Comparison of ENCODE assay signal across 31 cellular contexts in the genomic region with DNA sequence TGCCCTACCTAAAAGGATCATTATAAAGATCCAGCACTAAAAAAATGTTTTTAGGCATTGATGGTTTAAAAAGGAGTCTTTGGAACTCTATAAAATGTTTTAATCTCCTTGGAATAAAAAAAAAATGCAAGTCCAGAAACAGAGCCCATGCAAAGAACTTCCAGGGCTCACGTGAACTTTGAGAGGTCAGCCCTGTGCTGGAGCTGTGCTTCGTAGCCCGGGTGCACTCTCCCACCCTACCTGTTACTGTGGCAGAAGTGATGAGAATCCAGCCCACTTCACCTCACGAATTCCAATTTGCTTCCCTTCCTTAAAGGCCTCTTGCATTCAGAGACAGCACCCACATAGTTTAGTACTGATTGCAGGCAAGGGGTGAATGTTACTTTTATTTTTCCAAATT.
"Had no signal": no experiment of that assay in that cellular context is flagged by ENCODE, and none has a peak within 500 bp of the region (broad histone marks: within the 10 kb centered on the region; RNA-seq: fewer than 3 reads in every experiment).

No MANE protein-coding gene starts in this region.

- H3K4me3 ChIP-seq: ascending aorta had no signal

- H3K27ac Mint-ChIP-seq: activated B cell treated with CpG ODN at 0.5 μM for 24 hours; activated CD4-positive, alpha-beta memory T cell treated with anti-CD3 and anti-CD28 coated beads for 36 hours; activated CD4-positive, alpha-beta T cell treated with anti-CD3 and anti-CD28 coated beads, Interleukin-2, amount 10 ng/mL, durations not matched to agents 24 days and 14 days; activated CD8-positive, alpha-beta T cell treated with anti-CD3 and anti-CD28 coated beads for 36 hours; activated naive CD4-positive, alpha-beta T cell treated with anti-CD3 and anti-CD28 coated beads, Interleukin-2, amount 10 ng/mL, durations not matched to agents 7 days and 5 days; activated naive CD4-positive, alpha-beta T cell treated with anti-CD3 and anti-CD28 coated beads, Interleukin-2, amount 50 U/mL, for 24 hours; activated naive CD8-positive, alpha-beta T cell; activated naive CD8-positive, alpha-beta T cell treated with anti-CD3 and anti-CD28 coated beads, Interleukin-2, amount 10 ng/mL, durations not matched to agents 7 days and 5 days; activated naive CD8-positive, alpha-beta T cell treated with anti-CD3 and anti-CD28 coated beads, Interleukin-2, amount 50 U/mL, for 24 hours; activated T-cell treated with anti-CD3 and anti-CD28 coated beads, Interleukin-2, amount 50 U/mL, for 72 hours; activated T-helper 1 cell treated with anti-CD3 and anti-CD28 coated beads, Interleukin-12 subunit alpha, Interleukin-12 subunit beta, Interleukin-2, Interleukin-4 antibody, amounts not matched to agents 30 ng/mL and 10 ng/mL and 1 ng/mL, durations not matched to agents 14 hours and 24 hours and 36 hours; activated T-helper 17 cell treated with anti-CD3 and anti-CD28 coated beads, Interleukin-2, amount 50 U/mL, for 72 hours; T-cell; T-helper 17 cell had no signal

- H3K27me3 ChIP-seq: ascending aorta had no signal

- H3K27ac ChIP-seq: ascending aorta, VCaP had no signal

- H3K4me1 ChIP-seq: ascending aorta had no signal

- H3K9me3 ChIP-seq: ascending aorta had no signal

- H3K4me3 Mint-ChIP-seq: activated B cell treated with CpG ODN at 0.5 μM for 24 hours; activated CD4-positive, alpha-beta memory T cell treated with anti-CD3 and anti-CD28 coated beads for 36 hours; activated CD4-positive, alpha-beta T cell treated with anti-CD3 and anti-CD28 coated beads, Interleukin-2, amount 10 ng/mL, durations not matched to agents 24 days and 14 days; activated CD8-positive, alpha-beta T cell treated with anti-CD3 and anti-CD28 coated beads for 36 hours; activated naive CD4-positive, alpha-beta T cell treated with anti-CD3 and anti-CD28 coated beads, Interleukin-2, amount 10 ng/mL, durations not matched to agents 7 days and 5 days; activated naive CD4-positive, alpha-beta T cell treated with anti-CD3 and anti-CD28 coated beads, Interleukin-2, amount 50 U/mL, for 24 hours; activated naive CD8-positive, alpha-beta T cell; activated naive CD8-positive, alpha-beta T cell treated with anti-CD3 and anti-CD28 coated beads, Interleukin-2, amount 10 ng/mL, durations not matched to agents 7 days and 5 days; activated naive CD8-positive, alpha-beta T cell treated with anti-CD3 and anti-CD28 coated beads, Interleukin-2, amount 50 U/mL, for 24 hours; activated T-cell treated with anti-CD3 and anti-CD28 coated beads, Interleukin-2, amount 50 U/mL, for 4 hours; activated T-cell treated with anti-CD3 and anti-CD28 coated beads, Interleukin-2, amount 50 U/mL, for 72 hours; activated T-helper 1 cell treated with anti-CD3 and anti-CD28 coated beads, Interleukin-12 subunit alpha, Interleukin-12 subunit beta, Interleukin-2, Interleukin-4 antibody, amounts not matched to agents 30 ng/mL and 10 ng/mL and 1 ng/mL, durations not matched to agents 14 hours and 24 hours and 36 hours; activated T-helper 17 cell treated with anti-CD3 and anti-CD28 coated beads, Interleukin-2, amount 50 U/mL, for 72 hours; brain; T-cell; T-helper 17 cell had no signal

- H3K27me3 Mint-ChIP-seq: activated B cell treated with CpG ODN at 0.5 μM for 24 hours; activated CD4-positive, alpha-beta memory T cell treated with anti-CD3 and anti-CD28 coated beads for 36 hours; activated CD8-positive, alpha-beta T cell treated with anti-CD3 and anti-CD28 coated beads for 36 hours; activated naive CD4-positive, alpha-beta T cell treated with anti-CD3 and anti-CD28 coated beads, Interleukin-2, amount 50 U/mL, for 24 hours; activated naive CD8-positive, alpha-beta T cell treated with anti-CD3 and anti-CD28 coated beads, Interleukin-2, amount 10 ng/mL, durations not matched to agents 7 days and 5 days; activated T-helper 17 cell treated with anti-CD3 and anti-CD28 coated beads, Interleukin-2, amount 50 U/mL, for 72 hours; brain had no signal

- ATAC-seq: activated CD8-positive, alpha-beta T cell treated with anti-CD3 and anti-CD28 coated beads for 36 hours; activated naive CD8-positive, alpha-beta T cell treated with anti-CD3 and anti-CD28 coated beads, Interleukin-2, amount 50 U/mL, for 24 hours; activated T-cell treated with anti-CD3 and anti-CD28 coated beads, Interleukin-2, amount 50 U/mL, for 4 hours; activated T-cell treated with anti-CD3 and anti-CD28 coated beads, Interleukin-2, amount 50 U/mL, for 72 hours; activated T-helper 17 cell treated with anti-CD3 and anti-CD28 coated beads, Interleukin-2, amount 50 U/mL, for 72 hours; T-cell; T-helper 17 cell had no signal

- H3K36me3 Mint-ChIP-seq: activated CD4-positive, alpha-beta memory T cell treated with anti-CD3 and anti-CD28 coated beads for 36 hours; activated naive CD4-positive, alpha-beta T cell treated with anti-CD3 and anti-CD28 coated beads, Interleukin-2, amount 10 ng/mL, durations not matched to agents 7 days and 5 days; activated naive CD4-positive, alpha-beta T cell treated with anti-CD3 and anti-CD28 coated beads, Interleukin-2, amount 50 U/mL, for 24 hours; activated naive CD8-positive, alpha-beta T cell; activated naive CD8-positive, alpha-beta T cell treated with anti-CD3 and anti-CD28 coated beads, Interleukin-2, amount 10 ng/mL, durations not matched to agents 7 days and 5 days; brain; T-cell had no signal

- H3K9me3 Mint-ChIP-seq: activated B cell treated with CpG ODN at 0.5 μM for 24 hours; activated CD4-positive, alpha-beta memory T cell treated with anti-CD3 and anti-CD28 coated beads for 36 hours; activated CD8-positive, alpha-beta T cell treated with anti-CD3 and anti-CD28 coated beads for 36 hours; activated naive CD4-positive, alpha-beta T cell treated with anti-CD3 and anti-CD28 coated beads, Interleukin-2, amount 10 ng/mL, durations not matched to agents 7 days and 5 days; activated naive CD4-positive, alpha-beta T cell treated with anti-CD3 and anti-CD28 coated beads, Interleukin-2, amount 50 U/mL, for 24 hours; activated naive CD8-positive, alpha-beta T cell treated with anti-CD3 and anti-CD28 coated beads, Interleukin-2, amount 10 ng/mL, durations not matched to agents 7 days and 5 days; activated naive CD8-positive, alpha-beta T cell treated with anti-CD3 and anti-CD28 coated beads, Interleukin-2, amount 50 U/mL, for 24 hours; activated T-cell treated with anti-CD3 and anti-CD28 coated beads, Interleukin-2, amount 50 U/mL, for 4 hours; activated T-cell treated with anti-CD3 and anti-CD28 coated beads, Interleukin-2, amount 50 U/mL, for 72 hours; activated T-helper 17 cell treated with anti-CD3 and anti-CD28 coated beads, Interleukin-2, amount 50 U/mL, for 72 hours; T-cell had no signal

- DNase-seq: activated B cell treated with CpG ODN at 0.5 μM for 24 hours; activated CD4-positive, alpha-beta memory T cell treated with anti-CD3 and anti-CD28 coated beads for 36 hours; activated CD4-positive, alpha-beta T cell treated with anti-CD3 and anti-CD28 coated beads for 4 hours; activated CD4-positive, alpha-beta T cell treated with anti-CD3 and anti-CD28 coated beads, Interleukin-2, amount 10 ng/mL, durations not matched to agents 24 days and 14 days; activated CD4-positive, alpha-beta T cell treated with anti-CD3 and anti-CD28 coated beads, Interleukin-2, amount 50 U/mL, for 1 hour; activated CD4-positive, alpha-beta T cell treated with anti-CD3 and anti-CD28 coated beads, Interleukin-2, amount 50 U/mL, for 4 hours; activated CD4-positive, CD25-positive, alpha-beta regulatory T cell treated with anti-CD3 and anti-CD28 coated beads, Interleukin-2, amount 50 U/mL, for 72 hours; activated CD8-positive, alpha-beta memory T cell treated with anti-CD3 and anti-CD28 coated beads, Interleukin-2, amount 50 U/mL, for 4 hours; activated CD8-positive, alpha-beta T cell treated with anti-CD3 and anti-CD28 coated beads for 36 hours; activated effector memory CD4-positive, alpha-beta T cell treated with Interleukin-2 at 50 U/mL for 16 hours; activated gamma-delta T cell; activated naive CD4-positive, alpha-beta T cell treated with anti-CD3 and anti-CD28 coated beads, Interleukin-2, amount 10 ng/mL, durations not matched to agents 7 days and 5 days; activated naive CD4-positive, alpha-beta T cell treated with Interleukin-2 at 50 U/mL for 16 hours; activated naive CD8-positive, alpha-beta T cell treated with anti-CD3 and anti-CD28 coated beads, Interleukin-2, amount 10 ng/mL, durations not matched to agents 7 days and 5 days; activated naive CD8-positive, alpha-beta T cell treated with anti-CD3 and anti-CD28 coated beads, Interleukin-2, amount 50 U/mL, for 24 hours; activated T-cell treated with anti-CD3 and anti-CD28 coated beads for 4 hours; activated T-cell treated with anti-CD3 and anti-CD28 coated beads, Interleukin-2, amount 50 U/mL, for 1 hour; activated T-cell treated with anti-CD3 and anti-CD28 coated beads, Interleukin-2, amount 50 U/mL, for 4 hours; activated T-cell treated with anti-CD3 and anti-CD28 coated beads, Interleukin-2, amount 50 U/mL, for 72 hours; amygdala; anterior cingulate cortex; central memory CD4-positive, alpha-beta T cell; T-cell; T-helper 17 cell had no signal

- H3K36me3 ChIP-seq: ascending aorta had no signal

- H3K4me1 Mint-ChIP-seq: activated B cell treated with CpG ODN at 0.5 μM for 24 hours; activated CD4-positive, alpha-beta T cell treated with anti-CD3 and anti-CD28 coated beads, Interleukin-2, amount 10 ng/mL, durations not matched to agents 24 days and 14 days; activated naive CD4-positive, alpha-beta T cell treated with anti-CD3 and anti-CD28 coated beads, Interleukin-2, amount 10 ng/mL, durations not matched to agents 7 days and 5 days; activated naive CD4-positive, alpha-beta T cell treated with anti-CD3 and anti-CD28 coated beads, Interleukin-2, amount 50 U/mL, for 24 hours; activated naive CD8-positive, alpha-beta T cell treated with anti-CD3 and anti-CD28 coated beads, Interleukin-2, amount 10 ng/mL, durations not matched to agents 7 days and 5 days; activated naive CD8-positive, alpha-beta T cell treated with anti-CD3 and anti-CD28 coated beads, Interleukin-2, amount 50 U/mL, for 24 hours; activated T-helper 17 cell treated with anti-CD3 and anti-CD28 coated beads, Interleukin-2, amount 50 U/mL, for 72 hours; T-cell; T-helper 17 cell had no signal
